In the genomic region with DNA sequence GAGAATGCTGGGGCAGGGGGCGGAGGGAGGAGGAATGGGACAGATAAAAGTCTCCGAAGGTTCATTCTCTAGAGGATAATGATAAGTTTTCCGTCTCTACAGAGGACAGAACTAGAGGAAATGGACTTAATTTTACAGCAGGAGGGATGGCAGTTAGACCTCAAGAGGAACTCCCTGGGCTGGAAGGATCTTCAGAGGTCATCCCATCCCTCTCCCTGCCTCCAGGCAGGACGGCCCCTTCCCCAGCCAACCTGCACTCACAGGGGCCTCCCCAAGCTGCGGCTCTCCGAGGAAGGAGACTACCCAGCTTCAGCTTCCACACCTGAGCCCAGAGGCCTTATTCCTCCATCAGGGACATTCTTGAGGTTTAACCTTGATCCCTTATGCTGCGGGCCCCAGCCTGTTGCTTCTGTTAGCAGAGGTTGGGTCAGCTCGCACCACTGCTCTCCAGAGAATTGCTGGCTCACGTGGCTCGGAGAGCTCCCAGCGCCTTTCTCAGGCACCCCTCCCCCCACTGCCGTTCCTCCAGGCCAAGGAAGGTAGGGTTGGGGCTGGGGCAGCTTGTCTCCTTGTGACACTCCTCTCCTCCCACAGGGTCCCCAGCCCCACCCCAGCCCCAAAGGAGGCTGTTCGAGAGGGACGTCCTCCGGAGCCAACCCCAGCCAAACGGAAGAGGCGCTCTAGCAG, we compare ENCODE assay signal across 1 cellular context.
TF ChIP-seq lines count a peak whose summit lies in the region.

No MANE protein-coding gene starts in this region.

TF ChIP-seq in K562, 482 proteins besides CTCF, POLR2A, EP300 and RAD21:
- TF ChIP-seq RHOXF2B (CRISPR knock-in tag; conservative IDR thresholded peaks at IDR 0.05) (no peak), ZNF174 (CRISPR knock-in tag; IDR thresholded peaks at IDR 0.05) (no peak), ZNF253 (CRISPR knock-in tag; conservative IDR thresholded peaks at IDR 0.05) (no peak), POLR2AphosphoS5 (IDR thresholded peaks at IDR 0.05; ENCODE audit: control insufficient read depth, insufficient read depth, low read depth, low read length) (peak; percentile 5; the same call in 1 of the 2 replicates), POLR2G (IDR thresholded peaks at IDR 0.05; ENCODE audit: low read depth, low read length) (peak; percentile 44), SAFB (IDR thresholded peaks at IDR 0.05; ENCODE audit: borderline replicate concordance, low read depth, low read length) (no peak), ZFX (CRISPR knock-in tag; IDR thresholded peaks at IDR 0.05) (peak; percentile 43; the same call in 1 of the 2 replicates), ZFPM2 (CRISPR knock-in tag; IDR thresholded peaks at IDR 0.05) (no peak), BCOR (IDR thresholded peaks at IDR 0.05) (peak; percentile 12; the same call in 1 of the 2 replicates), ZNF232 (CRISPR knock-in tag; IDR thresholded peaks at IDR 0.05) (no peak), NUFIP1 (IDR thresholded peaks at IDR 0.05; ENCODE audit: partially characterized antibody) (no peak), RFX7 (CRISPR knock-in tag; IDR thresholded peaks at IDR 0.05) (no peak), RBFOX2 (IDR thresholded peaks at IDR 0.05; ENCODE audit: low read depth, low read length) (0 out of 2 replicates have a peak, but pooled peaks have one; percentile 16), ZNF121 (CRISPR knock-in tag; conservative IDR thresholded peaks at IDR 0.05) (no peak), ZNF561 (CRISPR knock-in tag; conservative IDR thresholded peaks at IDR 0.05) (no peak)
- TF ChIP-seq, protein P1, sequence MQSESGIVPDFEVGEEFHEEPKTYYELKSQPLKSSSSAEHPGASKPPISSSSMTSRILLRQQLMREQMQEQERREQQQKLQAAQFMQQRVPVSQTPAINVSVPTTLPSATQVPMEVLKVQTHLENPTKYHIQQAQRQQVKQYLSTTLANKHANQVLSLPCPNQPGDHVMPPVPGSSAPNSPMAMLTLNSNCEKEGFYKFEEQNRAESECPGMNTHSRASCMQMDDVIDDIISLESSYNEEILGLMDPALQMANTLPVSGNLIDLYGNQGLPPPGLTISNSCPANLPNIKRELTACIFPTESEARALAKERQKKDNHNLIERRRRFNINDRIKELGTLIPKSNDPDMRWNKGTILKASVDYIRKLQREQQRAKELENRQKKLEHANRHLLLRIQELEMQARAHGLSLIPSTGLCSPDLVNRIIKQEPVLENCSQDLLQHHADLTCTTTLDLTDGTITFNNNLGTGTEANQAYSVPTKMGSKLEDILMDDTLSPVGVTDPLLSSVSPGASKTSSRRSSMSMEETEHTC (IDR thresholded peaks at IDR 0.05) = no peak
- TF ChIP-seq, protein P2, sequence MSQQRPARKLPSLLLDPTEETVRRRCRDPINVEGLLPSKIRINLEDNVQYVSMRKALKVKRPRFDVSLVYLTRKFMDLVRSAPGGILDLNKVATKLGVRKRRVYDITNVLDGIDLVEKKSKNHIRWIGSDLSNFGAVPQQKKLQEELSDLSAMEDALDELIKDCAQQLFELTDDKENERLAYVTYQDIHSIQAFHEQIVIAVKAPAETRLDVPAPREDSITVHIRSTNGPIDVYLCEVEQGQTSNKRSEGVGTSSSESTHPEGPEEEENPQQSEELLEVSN (IDR thresholded peaks at IDR 0.05; ENCODE audit: borderline replicate concordance in 1 of 2, extremely low read depth in 1 of 2, insufficient read depth in 1 of 2, insufficient read length in 1 of 2, low read depth in 1 of 2, low read length in 1 of 2, poor library complexity in 1 of 2, severe bottlenecking in 1 of 2) = peak in 1 of 2 experiments; percentile 14
- TF ChIP-seq, protein P3, sequence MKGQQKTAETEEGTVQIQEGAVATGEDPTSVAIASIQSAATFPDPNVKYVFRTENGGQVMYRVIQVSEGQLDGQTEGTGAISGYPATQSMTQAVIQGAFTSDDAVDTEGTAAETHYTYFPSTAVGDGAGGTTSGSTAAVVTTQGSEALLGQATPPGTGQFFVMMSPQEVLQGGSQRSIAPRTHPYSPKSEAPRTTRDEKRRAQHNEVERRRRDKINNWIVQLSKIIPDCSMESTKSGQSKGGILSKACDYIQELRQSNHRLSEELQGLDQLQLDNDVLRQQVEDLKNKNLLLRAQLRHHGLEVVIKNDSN (CRISPR knock-in tag; IDR thresholded peaks at IDR 0.05) = peak; percentile 43
TF ChIP-seq in K562: peak in this region for 7.
